17 cellular contexts compared by ENCODE assay signal in genomic region chr6:143429970-143430369, GRCh38. TPM values are rescaled to one million over a fixed set of nuclear protein-coding genes. Genes with fewer than 3 reads are reported as not detected.
DNase-seq lines count a peak whose midpoint lies in the region; ATAC-seq, FAIRE-seq and TF ChIP-seq lines count a peak whose summit lies in the region.
"Had no signal": no experiment of that assay in that cellular context is flagged by ENCODE, and none has a peak within 500 bp of the region (broad histone marks: within the 10 kb centered on the region; RNA-seq: fewer than 3 reads in every experiment).

No MANE protein-coding gene starts in this region.

- no peaks in the 10 kb centered on the region; the same call in 1 of the 2 replicates for H3K23me2 ChIP-seq in H1 (ENCODE audit: low read depth, low read length)

- no peak for DNase-seq in activated naive CD8-positive, alpha-beta T cell treated with anti-CD3 and anti-CD28 coated beads for 36 hours
- no peak for DNase-seq in H1 (ENCODE audit: low read depth in 1 of 2, low spot score in 2 of 2)
- DNase-seq in retina: peak; percentile 13
- no peak for DNase-seq in COLO829 (ENCODE audit: low spot score)
- DNase-seq: DMS79, NCI-H187, NCI-H2171 treated with DMSO at 0.1 percent for 48 hours, OCI-M1, SHP77 treated with DMSO at 0.1 percent for 48 hours, T-helper 1 cell had no signal

- no peaks in the 10 kb centered on the region for H3K79me1 ChIP-seq in H1 (ENCODE audit: low read depth, low read length)

- H3K4me1 ChIP-seq in H1 (replicated peaks in 1 of 4; ENCODE audit: control insufficient read depth in 3 of 4, insufficient read depth in 4 of 4, low read length in 3 of 4): no peaks in the 10 kb centered on the region
- H3K4me1 ChIP-seq: BLaER1 treated with 17β-estradiol and CSF1 and Interleukin-3, amounts not matched to agents 10 nM and 100 nM; HAP-1 had no signal

- no peak for ATAC-seq in SK-N-SH treated with all-trans-retinoic acid at 6 μM for 48 hours
- ATAC-seq: K562 had no signal

- H3K27ac Mint-ChIP-seq in activated naive CD8-positive, alpha-beta T cell: peak overlapping the region; percentile 64
- H3K27ac Mint-ChIP-seq in activated naive CD8-positive, alpha-beta T cell treated with anti-CD3 and anti-CD28 coated beads for 36 hours: no peak overlapping the region
- H3K27ac Mint-ChIP-seq in IgD-negative memory B cell: peak overlapping the region in 2 of 3 donors; percentile 1 to 84

- WGBS in H1 (ENCODE audit: extremely low coverage in 1 of 2, insufficient coverage in 1 of 2, insufficient read length in 1 of 2, insufficient replicate concordance in 2 of 2, low coverage in 1 of 2, low lambda C conversion rate in 2 of 2, missing lambda C conversion rate in 1 of 2), 2 experiments: 80% methylated on average over 4 of the region's 4 CpGs; no CpG with 5 or more reads in 1 of the 2 experiments

- no peak for TF ChIP-seq EP300 in H1 (IDR thresholded peaks at IDR 0.05; ENCODE audit: borderline replicate concordance in 1 of 2, low read depth in 2 of 2, low read length in 2 of 2)

- H3K4ac ChIP-seq in H1 (replicated peaks; ENCODE audit: insufficient read length, low read depth, low read length): no peak overlapping the region

- POLR2A ChIA-PET in H1 (lab: Charles Lee; ENCODE audit: partially characterized antibody): no interaction called here

- no peak overlapping the region for H2BK15ac ChIP-seq in H1 (ENCODE audit: low read length)

- TF ChIP-seq RAD21 in H1 (IDR thresholded peaks at IDR 0.05 in 1 of 2, conservative IDR thresholded peaks at IDR 0.05 in 1 of 2; ENCODE audit: low read depth in 2 of 2, low read length in 2 of 2): no peak

- H4K8ac ChIP-seq in H1 (ENCODE audit: extremely low read depth, insufficient read depth, low read length): peak overlapping the region; percentile 45; the same call in 1 of the 2 replicates

- H3K23ac ChIP-seq in H1 (ENCODE audit: insufficient read length): no peak overlapping the region

- TF ChIP-seq POLR2A in H1 (IDR thresholded peaks at IDR 0.05; ENCODE audit: control extremely low read depth in 1 of 2, low read depth in 2 of 2, low read length in 2 of 2): no peak

- H3K36me3 Mint-ChIP-seq in activated naive CD8-positive, alpha-beta T cell: peaks cover 16% of the 10 kb centered on the region
- H3K36me3 Mint-ChIP-seq in activated naive CD8-positive, alpha-beta T cell treated with anti-CD3 and anti-CD28 coated beads for 36 hours: peaks cover 25% of the 10 kb centered on the region
- H3K36me3 Mint-ChIP-seq in IgD-negative memory B cell: peaks cover 2% of the 10 kb centered on the region

- H4K5ac ChIP-seq in H1 (ENCODE audit: insufficient read length, low read depth, low read length): no peak overlapping the region

- no peak overlapping the region for H3K56ac ChIP-seq in H1 (replicated peaks; ENCODE audit: insufficient read length, low read depth, low read length)

- FAIRE-seq in H1 (lab: Jason Lieb, UNC): no peak
- FAIRE-seq: GM12892, K562 had no signal

- H3K9me3 Mint-ChIP-seq in activated naive CD8-positive, alpha-beta T cell (ENCODE audit: low read depth): no peaks in the 10 kb centered on the region
- H3K9me3 Mint-ChIP-seq in activated naive CD8-positive, alpha-beta T cell treated with anti-CD3 and anti-CD28 coated beads for 36 hours: no peaks in the 10 kb centered on the region
- no peaks in the 10 kb centered on the region for H3K9me3 Mint-ChIP-seq in IgD-negative memory B cell

- H2BK20ac ChIP-seq in H1 (ENCODE audit: low read length): no peak overlapping the region

- no peak for TF ChIP-seq CTCF in H1 (IDR thresholded peaks at IDR 0.05; ENCODE audit: control extremely low read depth in 1 of 3, insufficient read depth in 1 of 3, low read depth in 1 of 3, low read length in 3 of 3)

- H2BK5ac ChIP-seq in H1 (ENCODE audit: low read depth, low read length): no peak overlapping the region

- H3K4me2 ChIP-seq in H1 (ENCODE audit: insufficient read depth in 1 of 2, low read depth in 2 of 2, low read length in 2 of 2): no peak overlapping the region
- H3K4me2 ChIP-seq: BLaER1 treated with 17β-estradiol and CSF1 and Interleukin-3, amounts not matched to agents 10 nM and 100 nM had no signal

- no peaks in the 10 kb centered on the region for H3K9me3 ChIP-seq in H1 (ENCODE audit: insufficient read depth in 2 of 2, low read depth in 1 of 2, low read length in 1 of 2)
- H3K9me3 ChIP-seq: BLaER1 treated with 17β-estradiol and CSF1 and Interleukin-3, amounts not matched to agents 10 nM and 100 nM; HAP-1 had no signal

- H2AK5ac ChIP-seq in H1 (ENCODE audit: low read depth, low read length): no peak overlapping the region

- H4K20me1 ChIP-seq in H1 (replicated peaks in 1 of 2; ENCODE audit: control insufficient read depth in 1 of 2, insufficient read depth in 2 of 2, low read length in 2 of 2): no peaks in the 10 kb centered on the region

- no peak overlapping the region for H3K14ac ChIP-seq in H1 (ENCODE audit: insufficient read length)

- H2BK12ac ChIP-seq in H1 (ENCODE audit: low read depth, low read length): no peak overlapping the region

- no peaks in the 10 kb centered on the region for H3K79me2 ChIP-seq in H1 (ENCODE audit: control insufficient read depth in 1 of 2, insufficient read depth in 2 of 2, low read length in 2 of 2)

- no peak overlapping the region for H3K4me3 Mint-ChIP-seq in activated naive CD8-positive, alpha-beta T cell
- H3K4me3 Mint-ChIP-seq in activated naive CD8-positive, alpha-beta T cell treated with anti-CD3 and anti-CD28 coated beads for 36 hours: no peak overlapping the region
- no peak overlapping the region for H3K4me3 Mint-ChIP-seq in IgD-negative memory B cell

- no peaks in the 10 kb centered on the region for H3K27me3 ChIP-seq in H1 (replicated peaks in 1 of 4; ENCODE audit: control insufficient read depth in 3 of 4, extremely low read depth in 1 of 4, insufficient read depth in 3 of 4, low read length in 3 of 4)
- H3K27me3 ChIP-seq: BLaER1 treated with 17β-estradiol and CSF1 and Interleukin-3, amounts not matched to agents 10 nM and 100 nM had no signal

- no peak overlapping the region for H3K4me3 ChIP-seq in H1 (ENCODE audit: extremely low read depth in 1 of 4, insufficient read depth in 2 of 4, low read depth in 3 of 4, low read length in 4 of 4)
- H3K4me3 ChIP-seq: BLaER1 treated with 17β-estradiol and CSF1 and Interleukin-3, amounts not matched to agents 10 nM and 100 nM; HAP-1; K562 had no signal

- peaks cover 2 to 12% (median 5%) of the 10 kb centered on the region in 4 experiments; a peak in 5 of 8 replicates for H3K36me3 ChIP-seq in H1 (ENCODE audit: control insufficient read depth in 2 of 4, insufficient read depth in 4 of 4, low read length in 3 of 4)

- no peaks in the 10 kb centered on the region for H3K27me3 Mint-ChIP-seq in activated naive CD8-positive, alpha-beta T cell
- H3K27me3 Mint-ChIP-seq in activated naive CD8-positive, alpha-beta T cell treated with anti-CD3 and anti-CD28 coated beads for 36 hours: no peaks in the 10 kb centered on the region
- H3K27me3 Mint-ChIP-seq in IgD-negative memory B cell: no peaks in the 10 kb centered on the region

- no peak overlapping the region for H3K9ac ChIP-seq in H1 (replicated peaks in 1 of 4; ENCODE audit: extremely low read depth in 1 of 4, low read depth in 3 of 4, low read length in 3 of 4)
- H3K9ac ChIP-seq: BLaER1 treated with 17β-estradiol and CSF1 and Interleukin-3, amounts not matched to agents 10 nM and 100 nM had no signal

- H4K91ac ChIP-seq in H1 (replicated peaks; ENCODE audit: insufficient read length, low read length): no peak overlapping the region

- no peak overlapping the region for H2BK120ac ChIP-seq in H1 (replicated peaks; ENCODE audit: low read depth, low read length)

- H2AFZ ChIP-seq in H1 (ENCODE audit: low read length): no peak overlapping the region

- CTCF ChIA-PET in H1 (lab: Charles Lee; ENCODE audit: partially characterized antibody): interaction anchor here (0.8 to 6.7 kb wide), 6 partner anchors 8 to 738 kb away, joined by 3 to 51 read pairs (median 4); no protein-coding TSS in a partner anchor

- H3K4me1 Mint-ChIP-seq in activated naive CD8-positive, alpha-beta T cell (ENCODE audit: low read depth): peaks cover 2% of the 10 kb centered on the region
- peaks cover 8% of the 10 kb centered on the region for H3K4me1 Mint-ChIP-seq in activated naive CD8-positive, alpha-beta T cell treated with anti-CD3 and anti-CD28 coated beads for 36 hours
- no peaks in the 10 kb centered on the region for H3K4me1 Mint-ChIP-seq in IgD-negative memory B cell

- no peak overlapping the region for H3K27ac ChIP-seq in H1 (ENCODE audit: low read depth, low read length)
- H3K27ac ChIP-seq: BLaER1 treated with 17β-estradiol and CSF1 and Interleukin-3, amounts not matched to agents 10 nM and 100 nM had no signal

- H3K18ac ChIP-seq in H1 (ENCODE audit: extremely low read depth, low read length): no peak overlapping the region

TF ChIP-seq in H1, 55 proteins besides CTCF, POLR2A, EP300 and RAD21:
- no peak for TF ChIP-seq RNF2 (IDR thresholded peaks at IDR 0.05; ENCODE audit: borderline replicate concordance, low read depth, low read length, missing control alignments, poor library complexity, severe bottlenecking)
TF ChIP-seq in H1: peak in this region for 0.

TF ChIP-seq in SK-N-SH treated with all-trans-retinoic acid at 6 μM for 48 hours, 23 proteins besides CTCF, POLR2A, EP300 and RAD21 (continues in another document):
- no peak for TF ChIP-seq ISL1 (CRISPR knock-in tag; IDR thresholded peaks at IDR 0.05)

RNA-seq across cellular contexts. Expression of gene ADAT2, which starts 20.5 kb away (rescaled TPM):
- 10 to 100 TPM; 29.6 to 31.6 TPM for total RNA-seq in activated naive CD8-positive, alpha-beta T cell treated with anti-CD3 and anti-CD28 coated beads for 36 hours
- polyA plus RNA-seq in IgD-negative memory B cell: 1.7 TPM
- total RNA-seq in H1 (2021; fragmentation: NEBNext Ultra II Directional; extraction: Animal tissue kit (Norgen Biotek cat#: 25700)): 11.3 and 11.8 TPM in 2 replicates
- 3.5 and 4.3 TPM in 2 replicates for polyA plus RNA-seq in H1 (2011; rRNA removed)
- polyA plus RNA-seq in H1 (2011; cell fraction: cytosol; rRNA removed): 6.7 TPM
- 3.0 TPM for polyA plus RNA-seq in H1 (2011; cell fraction: nucleus; rRNA removed)
- 6.4 to 9.2 TPM (median 7.5 TPM) in 4 replicates for polyA plus RNA-seq in H1 (2012, experiment 1 of 2)
- 0.85 TPM for polyA plus RNA-seq in H1 (2012, experiment 2 of 2)
- 6.9 TPM for polyA plus RNA-seq in H1 (2013, experiment 1 of 2)
- 7.4 TPM for polyA plus RNA-seq in H1 (2013, experiment 2 of 2)
- 7.1 and 7.3 TPM in 2 replicates for polyA minus RNA-seq in H1 (2011; rRNA and poly(A)+ RNA removed)
- 9.8 TPM for polyA minus RNA-seq in H1 (2011; cell fraction: cytosol; rRNA and poly(A)+ RNA removed)
- polyA minus RNA-seq in H1 (2011; cell fraction: nucleus; rRNA and poly(A)+ RNA removed): 17.3 TPM

RNA-seq across cellular contexts. Expression of gene PEX3, which starts 20.6 kb away (rescaled TPM):
- 10 to 100 TPM; 29.3 to 31.3 TPM for total RNA-seq in activated naive CD8-positive, alpha-beta T cell treated with anti-CD3 and anti-CD28 coated beads for 36 hours
- polyA plus RNA-seq in IgD-negative memory B cell (17.9 TPM), H1 (2011; rRNA removed) (5.2 and 8.0 TPM in 2 replicates)
- 14.4 and 16.8 TPM in 2 replicates for total RNA-seq in H1 (2021; fragmentation: NEBNext Ultra II Directional; extraction: Animal tissue kit (Norgen Biotek cat#: 25700))
- polyA plus RNA-seq in H1 (2011; cell fraction: cytosol; rRNA removed): 9.7 TPM
- 6.2 TPM for polyA plus RNA-seq in H1 (2011; cell fraction: nucleus; rRNA removed)
- 10.6 to 20.2 TPM (median 12.7 TPM) in 4 replicates for polyA plus RNA-seq in H1 (2012, experiment 1 of 2)
- 1.5 TPM for polyA plus RNA-seq in H1 (2012, experiment 2 of 2)
- polyA plus RNA-seq in H1 (2013, experiment 1 of 2): 17.7 TPM
- 17.5 TPM for polyA plus RNA-seq in H1 (2013, experiment 2 of 2)
- polyA minus RNA-seq in H1 (2011; rRNA and poly(A)+ RNA removed): 8.5 and 11.6 TPM in 2 replicates
- 13.1 TPM for polyA minus RNA-seq in H1 (2011; cell fraction: cytosol; rRNA and poly(A)+ RNA removed)
- polyA minus RNA-seq in H1 (2011; cell fraction: nucleus; rRNA and poly(A)+ RNA removed): 22.0 TPM
